8 cellular contexts compared by ENCODE assay signal in genomic region chr15:75620043-75620775, GRCh38. TPM values are rescaled to one million over a fixed set of nuclear protein-coding genes. Genes with fewer than 3 reads are reported as not detected.
DNase-seq lines count a peak whose midpoint lies in the region; ATAC-seq and TF ChIP-seq lines count a peak whose summit lies in the region.
"Had no signal": no experiment of that assay in that cellular context is flagged by ENCODE, and none has a peak within 500 bp of the region (broad histone marks: within the 10 kb centered on the region; RNA-seq: fewer than 3 reads in every experiment).

No MANE protein-coding gene starts in this region.

- POLR2A ChIA-PET in activated CD8-positive, alpha-beta T cell treated with anti-CD3 and anti-CD28 coated beads, Interleukin-2, amount 10 ng/mL, durations not matched to agents 7 days and 5 days (lab: Charles Lee), result interaction anchor here (0.7 to 2.1 kb wide), 7 partner anchors 12 to 168 kb away, joined by 3 to 6 read pairs (median 4); partner anchors contain the start of gene IMP3

- no peaks in the 10 kb centered on the region for H3K9me3 ChIP-seq in gastroesophageal sphincter

- TF ChIP-seq EP300 in gastroesophageal sphincter (IDR thresholded peaks at IDR 0.05), result no peak

- H3K36me3 ChIP-seq in gastroesophageal sphincter, result peaks cover under 1 to 57% of the 10 kb centered on the region in 2 donors

- 27 to 51% methylated on average over 2 to 5 of the region's 5 CpGs for WGBS in gastroesophageal sphincter (ENCODE audit: low coverage in 1 of 2), 2 donors

- H3K27me3 Mint-ChIP-seq in activated CD8-positive, alpha-beta T cell treated with anti-CD3 and anti-CD28 coated beads, Interleukin-2, amount 10 ng/mL, durations not matched to agents 7 days and 5 days (ENCODE audit: low read depth), result no peaks in the 10 kb centered on the region
- H3K27me3 Mint-ChIP-seq: IgD-negative memory B cell had no signal

- peaks cover 42% of the 10 kb centered on the region for H3K36me3 Mint-ChIP-seq in activated CD8-positive, alpha-beta T cell treated with anti-CD3 and anti-CD28 coated beads, Interleukin-2, amount 10 ng/mL, durations not matched to agents 7 days and 5 days (ENCODE audit: low read depth)
- peaks cover 67% of the 10 kb centered on the region for H3K36me3 Mint-ChIP-seq in stimulated activated effector memory CD8-positive, alpha-beta T cell treated with anti-CD3 and anti-CD28 coated beads, Interleukin-12 subunit alpha, Interleukin-12 subunit beta, amount 100 ng/mL, for 72 hours

- H3K27me3 ChIP-seq in gastroesophageal sphincter, result no peaks in the 10 kb centered on the region

- peak overlapping the region; percentile 56 for H3K27ac Mint-ChIP-seq in activated CD8-positive, alpha-beta T cell treated with anti-CD3 and anti-CD28 coated beads, Interleukin-2, amount 10 ng/mL, durations not matched to agents 7 days and 5 days
- H3K27ac Mint-ChIP-seq in stimulated activated effector memory CD8-positive, alpha-beta T cell treated with anti-CD3 and anti-CD28 coated beads, Interleukin-12 subunit alpha, Interleukin-12 subunit beta, amount 100 ng/mL, for 72 hours, result peak overlapping the region; percentile 79

- no peak for TF ChIP-seq POLR2A in gastroesophageal sphincter (IDR thresholded peaks at IDR 0.05)

- H3K9me3 Mint-ChIP-seq in activated CD8-positive, alpha-beta T cell treated with anti-CD3 and anti-CD28 coated beads, Interleukin-2, amount 10 ng/mL, durations not matched to agents 7 days and 5 days (ENCODE audit: insufficient read depth), result no peaks in the 10 kb centered on the region
- H3K9me3 Mint-ChIP-seq in stimulated activated effector memory CD8-positive, alpha-beta T cell treated with anti-CD3 and anti-CD28 coated beads, Interleukin-12 subunit alpha, Interleukin-12 subunit beta, amount 100 ng/mL, for 72 hours, result no peaks in the 10 kb centered on the region
- H3K9me3 Mint-ChIP-seq: IgD-negative memory B cell had no signal

- H3K4me3 Mint-ChIP-seq in activated CD8-positive, alpha-beta T cell treated with anti-CD3 and anti-CD28 coated beads, Interleukin-2, amount 10 ng/mL, durations not matched to agents 7 days and 5 days, result no peak overlapping the region
- H3K4me3 Mint-ChIP-seq in stimulated activated effector memory CD8-positive, alpha-beta T cell treated with anti-CD3 and anti-CD28 coated beads, Interleukin-12 subunit alpha, Interleukin-12 subunit beta, amount 100 ng/mL, for 72 hours, result no peak overlapping the region

- peak overlapping the region in 1 of 2 donors; percentile 29 for H3K4me3 ChIP-seq in gastroesophageal sphincter

- peaks cover 34% of the 10 kb centered on the region for H3K4me1 Mint-ChIP-seq in activated CD8-positive, alpha-beta T cell treated with anti-CD3 and anti-CD28 coated beads, Interleukin-2, amount 10 ng/mL, durations not matched to agents 7 days and 5 days (ENCODE audit: low read depth)
- peaks cover 29% of the 10 kb centered on the region for H3K4me1 Mint-ChIP-seq in stimulated activated effector memory CD8-positive, alpha-beta T cell treated with anti-CD3 and anti-CD28 coated beads, Interleukin-12 subunit alpha, Interleukin-12 subunit beta, amount 100 ng/mL, for 72 hours

- ATAC-seq in activated CD8-positive, alpha-beta T cell treated with anti-CD3 and anti-CD28 coated beads, Interleukin-2, amount 10 ng/mL, durations not matched to agents 7 days and 5 days, result no peak
- ATAC-seq in gastroesophageal sphincter, result peak; percentile 55
- no peak for ATAC-seq in stimulated activated effector memory CD8-positive, alpha-beta T cell treated with anti-CD3 and anti-CD28 coated beads, Interleukin-12 subunit alpha, Interleukin-12 subunit beta, amount 100 ng/mL, for 72 hours
- no peak for ATAC-seq in HG02763 (IDR thresholded peaks at IDR 0.05; ENCODE audit: unreplicated experiment)

- CTCF ChIA-PET in activated CD8-positive, alpha-beta T cell treated with anti-CD3 and anti-CD28 coated beads, Interleukin-2, amount 10 ng/mL, durations not matched to agents 7 days and 5 days (lab: Charles Lee), result interaction anchor here (0.8 to 2.3 kb wide), 6 partner anchors 13 to 76 kb away, joined by 3 to 10 read pairs (median 6); partner anchors contain the start of genes IMP3 and PTPN9

- TF ChIP-seq CTCF in gastroesophageal sphincter (IDR thresholded peaks at IDR 0.05), result no peak

- H3K4me1 ChIP-seq in gastroesophageal sphincter, result peaks cover 0 to 46% (median 4%) of the 10 kb centered on the region in 3 donors

- DNase-seq in HCEC 1CT, result peak; percentile 52
- no peak for DNase-seq in activated CD8-positive, alpha-beta T cell treated with anti-CD3 and anti-CD28 coated beads, Interleukin-2, amount 10 ng/mL, durations not matched to agents 7 days and 5 days
- DNase-seq in stimulated activated effector memory CD8-positive, alpha-beta T cell treated with anti-CD3 and anti-CD28 coated beads, Interleukin-12 subunit alpha, Interleukin-12 subunit beta, amount 100 ng/mL, for 72 hours (ENCODE audit: low spot score in 2 of 2), result no peak
- no peak for DNase-seq in COLO829 (ENCODE audit: low spot score)
- DNase-seq in D341Med (ENCODE audit: low spot score), result no peak

- peak overlapping the region in 3 of 4 donors; percentile 47 to 77 (median 68) for H3K27ac ChIP-seq in gastroesophageal sphincter

RNA-seq across cellular contexts. Expression of gene SNUPN, which starts 5.3 kb away (rescaled TPM):
- 10 to 100 TPM; 31.4 to 32.5 TPM for total RNA-seq in activated CD8-positive, alpha-beta T cell treated with anti-CD3 and anti-CD28 coated beads, Interleukin-2, amount 10 ng/mL, durations not matched to agents 7 days and 5 days
- total RNA-seq in gastroesophageal sphincter, result 10 to 100 TPM; 18.6 to 27.3 (median 21.0) TPM

RNA-seq across cellular contexts. Expression of gene IMP3, which starts 19.8 kb away (rescaled TPM):
- total RNA-seq in activated CD8-positive, alpha-beta T cell treated with anti-CD3 and anti-CD28 coated beads, Interleukin-2, amount 10 ng/mL, durations not matched to agents 7 days and 5 days, result 10 to 100 TPM; 97.9 to 99.1 TPM
- total RNA-seq in gastroesophageal sphincter, result 10 to 100 TPM; 72.8 to 94.9 (median 85.5) TPM

RNA-seq across cellular contexts. Expression of gene SNX33, which starts 27.5 kb away (rescaled TPM):
- total RNA-seq in activated CD8-positive, alpha-beta T cell treated with anti-CD3 and anti-CD28 coated beads, Interleukin-2, amount 10 ng/mL, durations not matched to agents 7 days and 5 days, result under 1 TPM; 0.55 to 0.70 TPM
- 10 to 100 TPM; 32.8 to 51.5 (median 41.2) TPM for total RNA-seq in gastroesophageal sphincter

RNA-seq across cellular contexts. Expression of gene PTPN9, which starts 41.1 kb away (rescaled TPM):
- total RNA-seq in activated CD8-positive, alpha-beta T cell treated with anti-CD3 and anti-CD28 coated beads, Interleukin-2, amount 10 ng/mL, durations not matched to agents 7 days and 5 days, result 10 to 100 TPM; 46.3 to 48.7 TPM
- 10 to 100 TPM; 16.3 to 30.6 (median 25.0) TPM for total RNA-seq in gastroesophageal sphincter

Comparison
In these comparisons a context has a peak if more than half of its experiments do, and no peak if none do; other contexts are left out.
1. RNA of gene SNX33, which starts 27.5 kb away (total RNA-seq): 32.8 to 51.5 TPM in gastroesophageal sphincter; 0.55 to 0.70 TPM in activated CD8-positive, alpha-beta T cell treated with anti-CD3 and anti-CD28 coated beads, Interleukin-2, amount 10 ng/mL, durations not matched to agents 7 days and 5 days; every median in the first group is over 10 times any median in the second.